Comparison of ENCODE assay signal across 1 cellular context in genomic region chr5:1380011-1380817, GRCh38.
TF ChIP-seq lines count a peak whose summit lies in the region.

No MANE protein-coding gene starts in this region.

TF ChIP-seq in HEK293, 187 proteins besides CTCF, POLR2A, EP300 and RAD21 (continued from another document):
- no peak for TF ChIP-seq HIC1 (tag by site-specific recombination; IDR thresholded peaks at IDR 0.05)
- no peak for TF ChIP-seq SP7 (tag by site-specific recombination; IDR thresholded peaks at IDR 0.05)
- TF ChIP-seq ZNF560 (tag by site-specific recombination; IDR thresholded peaks at IDR 0.05; ENCODE audit: borderline replicate concordance), result no peak
- no peak for TF ChIP-seq ZNF645 (tag by site-specific recombination; IDR thresholded peaks at IDR 0.05)
- TF ChIP-seq ZNF114 (tag by site-specific recombination; IDR thresholded peaks at IDR 0.05), result no peak
- no peak for TF ChIP-seq WT1 (tag by site-specific recombination; IDR thresholded peaks at IDR 0.05)
- no peak for TF ChIP-seq OVOL3 (tag by site-specific recombination; IDR thresholded peaks at IDR 0.05)
- peak; percentile 92 for TF ChIP-seq ZNF335 (tag by site-specific recombination; conservative IDR thresholded peaks at IDR 0.05)
- no peak for TF ChIP-seq ZNF639 (tag by site-specific recombination; IDR thresholded peaks at IDR 0.05)
- 0 out of 2 replicates have a peak, but pooled peaks have one; percentile 38 for TF ChIP-seq ZBTB20 (tag by site-specific recombination; IDR thresholded peaks at IDR 0.05)
- TF ChIP-seq ZBTB6 (tag by site-specific recombination; IDR thresholded peaks at IDR 0.05), result no peak
- TF ChIP-seq ZNF16 (tag by site-specific recombination; IDR thresholded peaks at IDR 0.05; ENCODE audit: low read depth), result no peak
- TF ChIP-seq ZNF366 (tag by site-specific recombination; conservative IDR thresholded peaks at IDR 0.05), result no peak
- TF ChIP-seq ZNF155 (tag by site-specific recombination; IDR thresholded peaks at IDR 0.05), result no peak
- no peak for TF ChIP-seq ZBTB49 (tag by site-specific recombination; IDR thresholded peaks at IDR 0.05; ENCODE audit: low read depth)
TF ChIP-seq in HEK293: peak in this region for 13.
